9 cellular contexts compared by ENCODE assay signal in genomic region chr1:9066945-9067807, GRCh38. TPM values are rescaled to one million over a fixed set of nuclear protein-coding genes. Genes with fewer than 3 reads are reported as not detected.
DNase-seq lines count a peak whose midpoint lies in the region; ATAC-seq, FAIRE-seq and TF ChIP-seq lines count a peak whose summit lies in the region.
"Had no signal": no experiment of that assay in that cellular context is flagged by ENCODE, and none has a peak within 500 bp of the region (broad histone marks: within the 10 kb centered on the region; RNA-seq: fewer than 3 reads in every experiment).

No MANE protein-coding gene starts in this region.

- no TSS peak for BruUV-seq in A673 (replicated peaks; lab: Mats Ljungman, UMichigan)

- CTCF ChIA-PET in A673 (lab: Charles Lee), result interaction anchor here (1.4 kb wide), 1 partner anchor 44 kb away, joined by 3 read pairs; no protein-coding TSS in a partner anchor

- peak; percentile 47 for DNase-seq in GM20000 (ENCODE audit: low spot score)
- peak; percentile 89 for DNase-seq in cardiac septum (ENCODE audit: low spot score)
- peak; percentile 31 for DNase-seq in small intestine
- no peak for DNase-seq in A673 (ENCODE audit: low spot score)
- DNase-seq in D341Med (ENCODE audit: low spot score), result no peak
- DNase-seq in NCI-H2196 treated with DMSO at 0.1 percent for 48 hours (lab: John Stamatoyannopoulos, UW; ENCODE audit: unreplicated experiment), result no peak

- H3K9me3 ChIP-seq in small intestine (ENCODE audit: control insufficient read depth, low read depth) (no peaks in the 10 kb centered on the region), A673 (ENCODE audit: low read depth, low read length, poor library complexity, severe bottlenecking) (no peaks in the 10 kb centered on the region)

- no peaks in the 10 kb centered on the region for H3K9me3 Mint-ChIP-seq in activated T-helper 17 cell treated with anti-CD3 and anti-CD28 coated beads, Interleukin-2, amount 50 U/mL, for 72 hours

- no peaks in the 10 kb centered on the region for H3K36me3 Mint-ChIP-seq in activated T-helper 17 cell treated with anti-CD3 and anti-CD28 coated beads, Interleukin-2, amount 50 U/mL, for 72 hours (ENCODE audit: low read depth)

- POLR2A ChIA-PET in A673 (lab: Charles Lee; ENCODE audit: low non-redundant PET), result no interaction called here

- peaks cover 0 to 3% of the 10 kb centered on the region in 2 donors for H3K36me3 ChIP-seq in small intestine (ENCODE audit: control insufficient read depth in 2 of 2, insufficient read depth in 2 of 2, low read length in 2 of 2)
- H3K36me3 ChIP-seq in A673 (ENCODE audit: insufficient read depth, low read length, poor library complexity, severe bottlenecking), result no peaks in the 10 kb centered on the region

- H3K4me1 Mint-ChIP-seq in activated T-helper 17 cell treated with anti-CD3 and anti-CD28 coated beads, Interleukin-2, amount 50 U/mL, for 72 hours, result peaks cover 3% of the 10 kb centered on the region

- peak; percentile 28 for ATAC-seq in activated T-helper 17 cell treated with anti-CD3 and anti-CD28 coated beads, Interleukin-2, amount 50 U/mL, for 72 hours (replicated peaks)
- ATAC-seq in activated CD4-positive, CD25-positive, alpha-beta regulatory T cell treated with anti-CD3 and anti-CD28 coated beads, Interleukin-2, amount 50 U/mL, for 24 hours, result no peak

- no peak overlapping the region for H3K27ac Mint-ChIP-seq in activated T-helper 17 cell treated with anti-CD3 and anti-CD28 coated beads, Interleukin-2, amount 50 U/mL, for 72 hours

- H3K27me3 Mint-ChIP-seq in activated T-helper 17 cell treated with anti-CD3 and anti-CD28 coated beads, Interleukin-2, amount 50 U/mL, for 72 hours, result peaks cover 10% of the 10 kb centered on the region

- FAIRE-seq in small intestine (lab: Jason Lieb, UNC), result no peak

- intact Hi-C loops in cardiac septum (cut with DNase I), result no loop called here
- intact Hi-C loops in A673 (cut with micrococcal nuclease; ENCODE audit: unreplicated experiment), result no loop called here

- no peak overlapping the region for H3K4me3 Mint-ChIP-seq in activated T-helper 17 cell treated with anti-CD3 and anti-CD28 coated beads, Interleukin-2, amount 50 U/mL, for 72 hours

- 76 to 80% (median 79%) methylated on average over 24 of the region's 24 CpGs for WGBS in small intestine, 3 donors

- H3K27ac ChIP-seq in small intestine (ENCODE audit: low read depth in 1 of 2, low read length in 1 of 2) (peak overlapping the region in 1 of 2 donors; percentile 73), A673 (ENCODE audit: low read depth, low read length, poor library complexity, severe bottlenecking) (no peak overlapping the region)

- H3K4me3 ChIP-seq in small intestine (ENCODE audit: low read depth in 1 of 2, low read length in 2 of 2), result peak overlapping the region in 1 of 2 donors; percentile 44
- H3K4me3 ChIP-seq in A673 (ENCODE audit: low read depth, low read length, poor library complexity, severe bottlenecking), result no peak overlapping the region

- H3K4me1 ChIP-seq in small intestine (ENCODE audit: control insufficient read depth in 2 of 2, insufficient read depth in 1 of 2, low read depth in 1 of 2, low read length in 1 of 2), result peaks cover 0 to 2% of the 10 kb centered on the region in 2 donors
- peaks cover 11% of the 10 kb centered on the region for H3K4me1 ChIP-seq in A673 (ENCODE audit: insufficient read depth, low read length, poor library complexity, severe bottlenecking)

- TF ChIP-seq CTCF in GM20000 (IDR thresholded peaks at IDR 0.05; ENCODE audit: extremely low read depth, missing control alignments) (no peak), A673 (conservative IDR thresholded peaks at IDR 0.05; ENCODE audit: low read depth, low read length) (no peak)

- no peaks in the 10 kb centered on the region for H3K27me3 ChIP-seq in small intestine (ENCODE audit: control insufficient read depth in 2 of 2, insufficient read depth in 2 of 2, low read length in 2 of 2)
- no peaks in the 10 kb centered on the region for H3K27me3 ChIP-seq in A673 (replicated peaks; ENCODE audit: insufficient read depth, low read depth, low read length, poor library complexity)

RNA-seq across cellular contexts. Expression of gene SLC2A5, which starts 2.3 kb away (rescaled TPM):
- under 1 TPM in 1 of 2 donors, not detected in 1; 0.87 TPM for total RNA-seq in activated T-helper 17 cell treated with anti-CD3 and anti-CD28 coated beads, Interleukin-2, amount 50 U/mL, for 72 hours
- total RNA-seq in cardiac septum (1.5 TPM), A673 (2021) (not detected in 2 replicates)
- 100 to 1,000 TPM in 2 of 3 donors, 10 to 100 TPM in 1; 42.5 to 234 (median 175) TPM for polyA plus RNA-seq in small intestine

RNA-seq across cellular contexts. Expression of gene SLC2A7, which starts 41.0 kb away (rescaled TPM):
- total RNA-seq in activated T-helper 17 cell treated with anti-CD3 and anti-CD28 coated beads, Interleukin-2, amount 50 U/mL, for 72 hours, result not detected
- not detected for total RNA-seq in cardiac septum
- under 1 TPM in 1 of 3 donors, not detected in 2; 0.55 TPM for polyA plus RNA-seq in small intestine
- total RNA-seq in A673 (2021), result not detected in 2 replicates
- total RNA-seq: liver had no signal
- polyA plus RNA-seq: liver had no signal

Comparison
In these comparisons a context has a peak if more than half of its experiments do, and no peak if none do; other contexts are left out.
1. DNase-seq: peak in GM20000 (single experiment), cardiac septum (single experiment) and small intestine (single experiment); none in A673 (single experiment), D341Med (single experiment) and NCI-H2196 treated with DMSO at 0.1 percent for 48 hours (single experiment).